8 cellular contexts compared by ENCODE assay signal in the genomic region with DNA sequence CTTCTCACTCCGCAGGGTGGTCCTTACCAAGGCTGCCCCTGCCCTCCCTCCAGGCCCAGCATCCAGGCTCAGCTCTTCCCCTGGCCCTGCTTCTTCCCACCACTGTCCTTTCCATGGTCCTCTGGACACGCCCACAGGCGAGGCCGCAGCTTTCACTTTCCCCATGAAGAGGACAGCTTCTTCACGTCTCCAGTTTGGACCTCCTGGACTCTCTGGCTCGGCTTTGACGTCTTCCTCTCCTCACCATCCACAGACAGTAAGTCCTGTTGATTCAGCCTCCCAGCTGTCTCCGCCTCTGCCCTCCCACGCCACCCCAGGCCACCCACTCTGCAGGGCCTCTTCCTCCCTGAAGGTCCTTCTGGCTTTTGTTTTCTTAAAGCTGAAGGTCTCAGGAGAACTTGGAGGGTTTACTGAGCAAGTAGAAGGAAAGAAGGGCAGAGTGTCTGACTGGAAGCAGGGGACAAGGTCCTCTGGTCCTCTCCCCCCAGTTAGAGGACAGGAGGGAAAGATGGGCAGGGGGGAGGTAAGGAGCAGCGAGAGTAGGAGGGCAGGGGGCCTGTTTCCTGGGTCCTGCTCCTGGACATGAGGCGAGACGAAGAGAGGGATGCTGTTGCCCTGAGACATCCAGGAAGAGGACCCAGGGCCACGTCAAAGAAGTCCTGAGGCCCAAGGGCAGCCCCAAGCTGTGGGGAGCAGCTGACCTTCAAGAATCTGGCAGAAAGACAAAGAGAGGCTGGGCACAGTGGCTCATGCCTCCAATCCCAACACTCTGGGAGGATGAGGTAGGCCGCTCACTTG. TPM values are rescaled to one million over a fixed set of nuclear protein-coding genes. Genes with fewer than 3 reads are reported as not detected.
DNase-seq lines count a peak whose midpoint lies in the region; ATAC-seq and TF ChIP-seq lines count a peak whose summit lies in the region.

No MANE protein-coding gene starts in this region.

- H3K36me3 Mint-ChIP-seq in activated T-cell treated with anti-CD3 and anti-CD28 coated beads, Interleukin-2, amount 50 U/mL, for 72 hours (ENCODE audit: insufficient read depth in 2 of 2): peaks cover 8 to 13% of the 10 kb centered on the region in 2 donors

- DNase-seq in activated T-cell treated with anti-CD3 and anti-CD28 coated beads, Interleukin-2, amount 50 U/mL, for 72 hours: no peak
- no peak for DNase-seq in activated T-cell treated with anti-CD3 and anti-CD28 coated beads, Interleukin-2, amount 50 U/mL, for 48 hours
- DNase-seq in brain microvascular endothelial cell (peak; percentile 78), ureter (ENCODE audit: low spot score) (peak; percentile 59)

- H3K27ac Mint-ChIP-seq in activated T-cell treated with anti-CD3 and anti-CD28 coated beads, Interleukin-2, amount 50 U/mL, for 72 hours: no peak overlapping the region

- H3K36me3 ChIP-seq in brain microvascular endothelial cell (replicated peaks): no peaks in the 10 kb centered on the region

- peaks cover 8% of the 10 kb centered on the region for H3K9me3 ChIP-seq in mononuclear cell (ENCODE audit: low read depth, low read length)

- H3K4me3 ChIP-seq in brain microvascular endothelial cell (ENCODE audit: low read depth, low read length): no peak overlapping the region
- H3K4me3 ChIP-seq in mononuclear cell (ENCODE audit: low read length): peak overlapping the region; percentile 9

- peak in 1 of 2 donors; percentile 38 for ATAC-seq in activated T-cell treated with anti-CD3 and anti-CD28 coated beads, Interleukin-2, amount 50 U/mL, for 72 hours (replicated peaks in 1 of 2)
- ATAC-seq in GM18861 (IDR thresholded peaks at IDR 0.05; ENCODE audit: unreplicated experiment) (no peak), HG03039 (IDR thresholded peaks at IDR 0.05; ENCODE audit: unreplicated experiment) (no peak), HG03521 (IDR thresholded peaks at IDR 0.05; ENCODE audit: unreplicated experiment) (no peak)

- H3K27me3 Mint-ChIP-seq in activated T-cell treated with anti-CD3 and anti-CD28 coated beads, Interleukin-2, amount 50 U/mL, for 72 hours (ENCODE audit: low read depth): no peaks in the 10 kb centered on the region

- H3K27me3 ChIP-seq in brain microvascular endothelial cell (replicated peaks) (no peaks in the 10 kb centered on the region), mononuclear cell (ENCODE audit: insufficient read depth, low read length) (no peaks in the 10 kb centered on the region)

- H3K4me1 ChIP-seq in mononuclear cell (ENCODE audit: insufficient read depth, low read length): peaks cover 33% of the 10 kb centered on the region

- TF ChIP-seq CTCF in brain microvascular endothelial cell (IDR thresholded peaks at IDR 0.05; ENCODE audit: low read depth, low read length, missing control alignments): no peak

- no peak overlapping the region for H3K27ac ChIP-seq in brain microvascular endothelial cell

- H3K4me1 Mint-ChIP-seq in activated T-cell treated with anti-CD3 and anti-CD28 coated beads, Interleukin-2, amount 50 U/mL, for 72 hours (ENCODE audit: low read depth): peaks cover 10% of the 10 kb centered on the region

- in situ Hi-C loops in brain microvascular endothelial cell (cut with HindIII; ENCODE audit: low pct_ligation_motif_present, low sequenced_read_pairs): no loop called here

- peaks cover 9 to 10% of the 10 kb centered on the region in 2 donors for H3K9me3 Mint-ChIP-seq in activated T-cell treated with anti-CD3 and anti-CD28 coated beads, Interleukin-2, amount 50 U/mL, for 72 hours

- peak overlapping the region; percentile 41 to 46 for H3K4me3 Mint-ChIP-seq in activated T-cell treated with anti-CD3 and anti-CD28 coated beads, Interleukin-2, amount 50 U/mL, for 72 hours

RNA-seq across cellular contexts. Expression of a gene that starts 24.7 kb away (rescaled TPM):
- under 1 TPM in 1 of 2 donors, not detected in 1; 0.21 TPM for total RNA-seq in activated T-cell treated with anti-CD3 and anti-CD28 coated beads, Interleukin-2, amount 50 U/mL, for 72 hours
- 1.8 TPM for total RNA-seq in mononuclear cell
- 2.0 TPM for total RNA-seq in ureter

RNA-seq across cellular contexts. Expression of a gene that starts 37.7 kb away (rescaled TPM):
- not detected for total RNA-seq in activated T-cell treated with anti-CD3 and anti-CD28 coated beads, Interleukin-2, amount 50 U/mL, for 72 hours
- total RNA-seq in mononuclear cell: not detected
- not detected for total RNA-seq in ureter

Comparison
In these comparisons a context has a peak if more than half of its experiments do, and no peak if none do; other contexts are left out.
1. DNase-seq: peak in brain microvascular endothelial cell (single experiment) and ureter (single experiment); none in activated T-cell treated with anti-CD3 and anti-CD28 coated beads, Interleukin-2, amount 50 U/mL, for 72 hours (0 of 2) and activated T-cell treated with anti-CD3 and anti-CD28 coated beads, Interleukin-2, amount 50 U/mL, for 48 hours (0 of 2).